9 cellular contexts compared by ENCODE assay signal in genomic region chr12:53751336-53752191, GRCh38. TPM values are rescaled to one million over a fixed set of nuclear protein-coding genes. Genes with fewer than 3 reads are reported as not detected.
DNase-seq lines count a peak whose midpoint lies in the region; ATAC-seq, FAIRE-seq and TF ChIP-seq lines count a peak whose summit lies in the region.
"Had no signal": no experiment of that assay in that cellular context is flagged by ENCODE, and none has a peak within 500 bp of the region (broad histone marks: within the 10 kb centered on the region; RNA-seq: fewer than 3 reads in every experiment).

Gene CISTR (minus strand): TSS chr12:53751979.

- no peaks in the 10 kb centered on the region for H3K79me2 ChIP-seq in astrocyte (ENCODE audit: insufficient read depth, low read length)

- H3K4me3 Mint-ChIP-seq in astrocyte (ENCODE audit: unreplicated experiment) (peak within 1 kb of the TSS; percentile 75), endothelial cell (ENCODE audit: unreplicated experiment) (no peak within 1 kb of the TSS)
- H3K4me3 Mint-ChIP-seq: brain had no signal

- H3K4me1 ChIP-seq in astrocyte (ENCODE audit: insufficient read depth, low read length): peaks cover 14% of the 10 kb centered on the region
- H3K4me1 ChIP-seq in kidney (ENCODE audit: control insufficient read depth in 1 of 2, insufficient read depth in 1 of 2, low read depth in 1 of 2, low read length in 2 of 2): peaks cover 0 to 14% of the 10 kb centered on the region in 2 donors
- H3K4me1 ChIP-seq in stomach: peaks cover 22 to 65% (median 43%) of the 10 kb centered on the region in 4 donors

- H3K4me3 ChIP-seq in astrocyte (ENCODE audit: insufficient read depth, low read depth, low read length) (peak within 1 kb of the TSS; percentile 31), kidney (ENCODE audit: low read length in 2 of 2) (peak within 1 kb of the TSS; percentile 36 to 52), stomach (peak within 1 kb of the TSS; percentile 51 to 63 (median 57))

- H3K4me1 Mint-ChIP-seq in astrocyte (ENCODE audit: low read depth, unreplicated experiment) (no peaks in the 10 kb centered on the region), endothelial cell (ENCODE audit: unreplicated experiment) (peaks cover 3% of the 10 kb centered on the region)
- H3K4me1 Mint-ChIP-seq: brain had no signal

- peak within 1 kb of the TSS; percentile 57 for H2AFZ ChIP-seq in astrocyte (ENCODE audit: low read depth, low read length)

- DNase-seq in stimulated activated CD4-positive, alpha-beta T cell treated with anti-CD3 and anti-CD28 coated beads, Interleukin-4, amount 100 ng/mL, for 1 hour: peak; percentile 28
- DNase-seq in stimulated activated CD4-positive, alpha-beta T cell treated with anti-CD3 and anti-CD28 coated beads, Interleukin-1b, Interleukin-23, amount 100 ng/mL, for 48 hours: no peak
- DNase-seq in NCI-H146 treated with DMSO at 0.1 percent for 48 hours (lab: John Stamatoyannopoulos, UW; ENCODE audit: unreplicated experiment): peak; percentile 54
- DNase-seq in astrocyte (ENCODE audit: low read depth): no peak
- DNase-seq in kidney: peak; percentile 77
- DNase-seq in stomach: no peak
- no peak for DNase-seq in endothelial cell (ENCODE audit: low spot score)

- 2 to 9% (median 4%) methylated on average over 57 to 76 of the region's 76 CpGs for WGBS in stomach, 5 donors

- H3K27ac Mint-ChIP-seq in astrocyte (ENCODE audit: unreplicated experiment) (no peak within 1 kb of the TSS), endothelial cell (ENCODE audit: unreplicated experiment) (no peak within 1 kb of the TSS)

- no peaks in the 10 kb centered on the region for H3K9me3 Mint-ChIP-seq in astrocyte (ENCODE audit: unreplicated experiment)
- no peaks in the 10 kb centered on the region for H3K9me3 Mint-ChIP-seq in endothelial cell (ENCODE audit: unreplicated experiment)

- H3K27ac ChIP-seq in astrocyte (ENCODE audit: low read depth, low read length) (no peak within 1 kb of the TSS), kidney (ENCODE audit: low read depth in 2 of 2, low read length in 2 of 2) (no peak within 1 kb of the TSS), stomach (peak within 1 kb of the TSS in 2 of 5 donors; percentile 6 to 72)

- FAIRE-seq in astrocyte (lab: Jason Lieb, UNC) (no peak), kidney (lab: Jason Lieb, UNC) (no peak)

- H3K27me3 ChIP-seq in astrocyte (ENCODE audit: insufficient read depth, low read length): peaks cover 89% of the 10 kb centered on the region
- peaks cover 0 to 96% (median 58%) of the 10 kb centered on the region in 3 donors for H3K27me3 ChIP-seq in stomach

- TF ChIP-seq CTCF in astrocyte (IDR thresholded peaks at IDR 0.05; ENCODE audit: insufficient read depth, low read depth, low read length): no peak
- no peak for TF ChIP-seq CTCF in kidney (IDR thresholded peaks at IDR 0.05; ENCODE audit: borderline replicate concordance, extremely low read depth, insufficient read depth)
- no peak for TF ChIP-seq CTCF in stomach (IDR thresholded peaks at IDR 0.05)
- no peak for TF ChIP-seq CTCF in endothelial cell (IDR thresholded peaks at IDR 0.05; ENCODE audit: unreplicated experiment)

- H3K36me3 ChIP-seq in astrocyte (ENCODE audit: insufficient read depth, low read length) (no peaks in the 10 kb centered on the region), kidney (ENCODE audit: control insufficient read depth in 1 of 2, insufficient read depth in 2 of 2, low read length in 2 of 2) (no peaks in the 10 kb centered on the region), stomach (no peaks in the 10 kb centered on the region)

- no peak for TF ChIP-seq EP300 in stomach (IDR thresholded peaks at IDR 0.05)

- TF ChIP-seq POLR2A in stomach (IDR thresholded peaks at IDR 0.05): no peak

- H3K4me2 ChIP-seq in astrocyte (ENCODE audit: low read length): peak within 1 kb of the TSS; percentile 81

- ATAC-seq in GM18502 (IDR thresholded peaks at IDR 0.05; ENCODE audit: poor library complexity, unreplicated experiment): no peak

- H3K36me3 Mint-ChIP-seq in astrocyte (ENCODE audit: low read depth, unreplicated experiment) (no peaks in the 10 kb centered on the region), endothelial cell (ENCODE audit: low read depth, unreplicated experiment) (peaks cover 7% of the 10 kb centered on the region)
- H3K36me3 Mint-ChIP-seq: brain had no signal

- H3K9ac ChIP-seq in astrocyte (ENCODE audit: low read length): no peak within 1 kb of the TSS
- H3K9ac ChIP-seq in kidney (ENCODE audit: low read length in 2 of 2): peak within 1 kb of the TSS in 1 of 2 donors; percentile 23

- H4K20me1 ChIP-seq in astrocyte (ENCODE audit: insufficient read depth, low read length): peaks cover 16% of the 10 kb centered on the region

- peaks cover 11% of the 10 kb centered on the region for H3K27me3 Mint-ChIP-seq in astrocyte (ENCODE audit: low read depth, unreplicated experiment)
- H3K27me3 Mint-ChIP-seq in endothelial cell (ENCODE audit: unreplicated experiment): peaks cover 15% of the 10 kb centered on the region
- H3K27me3 Mint-ChIP-seq: brain had no signal

- intact Hi-C loops in kidney (cut with DNase I) (no loop called here), stomach (cut with DNase I; ENCODE audit: low total_unique reads) (no loop called here)

- H3K9me3 ChIP-seq in astrocyte (ENCODE audit: insufficient read depth, low read depth, low read length): no peaks in the 10 kb centered on the region
- no peaks in the 10 kb centered on the region for H3K9me3 ChIP-seq in kidney (ENCODE audit: control insufficient read depth in 1 of 2, low read length in 2 of 2)
- H3K9me3 ChIP-seq in stomach: no peaks in the 10 kb centered on the region

RNA-seq across cellular contexts. Expression of gene CISTR, which starts in this region (rescaled TPM):
- total RNA-seq in astrocyte: not detected in 2 replicates
- total RNA-seq in kidney: not detected
- not detected for polyA plus RNA-seq in kidney (ENCODE audit: insufficient read depth, low read depth, low replicate concordance)
- not detected for total RNA-seq in stomach
- not detected for polyA plus RNA-seq in stomach
- total RNA-seq in endothelial cell (ENCODE audit: unreplicated experiment): 1.4 TPM

Comparison
In these comparisons a context has a peak if more than half of its experiments do, and no peak if none do; other contexts are left out.
1. DNase-seq: peak in stimulated activated CD4-positive, alpha-beta T cell treated with anti-CD3 and anti-CD28 coated beads, Interleukin-4, amount 100 ng/mL, for 1 hour (single experiment) and NCI-H146 treated with DMSO at 0.1 percent for 48 hours (single experiment); none in stimulated activated CD4-positive, alpha-beta T cell treated with anti-CD3 and anti-CD28 coated beads, Interleukin-1b, Interleukin-23, amount 100 ng/mL, for 48 hours (single experiment), astrocyte (single experiment), stomach (single experiment) and endothelial cell (single experiment).
2. Peak in DNase-seq and H3K4me3 ChIP-seq in kidney; RNA of the gene not detected or under 1 TPM.
3. Peak in every context shown above with its lines, with median percentiles within 50 percentile points of each other: H3K4me3 ChIP-seq.